In the genomic region with DNA sequence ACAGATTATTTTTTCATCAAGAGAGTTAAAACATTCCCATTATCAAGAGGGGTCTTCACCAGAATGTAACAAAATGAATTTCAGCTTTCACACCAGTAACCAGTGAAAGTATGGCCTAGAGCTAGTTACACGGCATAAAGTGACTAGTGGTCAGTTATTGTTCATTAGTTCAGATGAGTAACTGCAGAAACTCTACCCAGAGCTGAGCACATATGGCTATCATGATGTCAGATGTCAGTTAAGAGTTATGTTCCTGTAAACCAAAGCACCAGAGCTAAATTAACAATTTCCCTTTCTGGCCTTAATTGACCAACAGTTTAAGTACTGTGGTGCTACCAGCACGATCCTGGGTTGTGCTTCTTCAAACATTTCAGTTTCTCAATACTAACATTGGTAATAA, we compare ENCODE assay signal across 23 cellular contexts.
"Had no signal": no experiment of that assay in that cellular context is flagged by ENCODE, and none has a peak within 500 bp of the region (broad histone marks: within the 10 kb centered on the region; RNA-seq: fewer than 3 reads in every experiment).

No MANE protein-coding gene starts in this region.

- H3K4me3 Mint-ChIP-seq: IgD-negative memory B cell had no signal

- FAIRE-seq: HTR-8/SVneo, RCC 7860 had no signal

- H3K27ac ChIP-seq: HL-60, SJSA1, SK-N-MC had no signal

- H3K27me3 Mint-ChIP-seq: IgD-negative memory B cell had no signal

- H3K9me3 Mint-ChIP-seq: IgD-negative memory B cell had no signal

- DNase-seq: KBM-7, MG63, NCI-H1092 treated with DMSO at 0.1 percent for 48 hours, NCI-H1436, NCI-H187, NCI-H2029, NCI-H2081 treated with DMSO at 0.1 percent for 48 hours, NCI-H2171, NCI-H226, NCI-H446, NCI-H510A, NCI-H524 treated with DMSO at 0.1 percent for 48 hours, NCI-H69, NCI-H774, Right ventricle myocardium superior, RPMI8226, SIG-M5 had no signal

- H3K9me3 ChIP-seq: MG63, SJSA1 had no signal

- H3K27me3 ChIP-seq: MG63, SJSA1 had no signal

- H3K4me1 ChIP-seq: SJSA1 had no signal

- H3K4me3 ChIP-seq: MG63, SJSA1, SK-N-MC had no signal
